ENCODE assay signal across 18 cellular contexts in the genomic region with DNA sequence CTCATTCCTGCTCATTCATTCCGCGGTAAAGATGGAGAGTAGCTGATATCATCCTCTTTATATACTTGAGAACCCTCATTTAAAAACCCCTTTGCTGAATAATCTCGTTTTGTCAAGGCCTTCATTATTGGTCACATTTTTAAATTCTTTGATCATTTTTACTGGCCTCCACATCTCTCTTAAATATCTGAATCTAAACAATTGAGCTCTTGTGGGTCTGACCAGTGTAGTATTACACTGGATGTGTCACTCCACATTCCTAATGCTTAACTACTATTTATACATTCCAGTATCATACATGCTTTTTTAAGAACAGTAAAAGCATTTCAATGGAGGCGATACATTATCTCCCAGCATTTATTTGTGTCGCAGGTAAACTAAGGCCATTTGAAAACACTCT. TPM values are rescaled to one million over a fixed set of nuclear protein-coding genes. Genes with fewer than 3 reads are reported as not detected.
DNase-seq lines count a peak whose midpoint lies in the region; ATAC-seq and TF ChIP-seq lines count a peak whose summit lies in the region.
"Had no signal": no experiment of that assay in that cellular context is flagged by ENCODE, and none has a peak within 500 bp of the region (broad histone marks: within the 10 kb centered on the region; RNA-seq: fewer than 3 reads in every experiment).

No MANE protein-coding gene starts in this region.

- no peak overlapping the region for H3K27ac ChIP-seq in RWPE2 (ENCODE audit: poor library complexity, severe bottlenecking)
- H3K27ac ChIP-seq: esophagus muscularis mucosa, Peyer's patch had no signal

- intact Hi-C loops in left colon (cut with DNase I, micrococcal nuclease): no loop called here

- H3K27me3 ChIP-seq in RWPE2 (ENCODE audit: insufficient read depth, poor library complexity, severe bottlenecking): no peaks in the 10 kb centered on the region
- H3K27me3 ChIP-seq: esophagus muscularis mucosa, Peyer's patch had no signal

- no peaks in the 10 kb centered on the region for H3K36me3 ChIP-seq in RWPE2 (ENCODE audit: low read depth)
- H3K36me3 ChIP-seq: esophagus muscularis mucosa, Peyer's patch had no signal

- no peak overlapping the region for H3K4me3 ChIP-seq in RWPE2 (ENCODE audit: severe bottlenecking)
- H3K4me3 ChIP-seq: esophagus muscularis mucosa, Peyer's patch had no signal

- no peak for TF ChIP-seq CTCF in RWPE2 (IDR thresholded peaks at IDR 0.05; ENCODE audit: poor library complexity, severe bottlenecking)

- peak; percentile 14 for DNase-seq in GM03348 (ENCODE audit: low spot score)
- no peak for DNase-seq in RWPE2 (ENCODE audit: low spot score)
- DNase-seq in fibroblast of gingiva (ENCODE audit: low read depth): peak; percentile 47
- DNase-seq in non-pigmented ciliary epithelial cell (ENCODE audit: low read depth): peak; percentile 62
- no peak for DNase-seq in DMS 273 treated with DMSO at 0.1 percent for 48 hours (lab: John Stamatoyannopoulos, UW)
- DNase-seq in left colon: no peak
- DNase-seq: GF-D8; immature natural killer cell; naive thymus-derived CD4-positive, alpha-beta T cell; NCI-H1417 treated with DMSO at 0.1 percent for 48 hours; NCI-H524 treated with DMSO at 0.1 percent for 48 hours; Peyer's patch; substantia nigra; T-helper 9 cell had no signal

- H3K4me1 ChIP-seq in RWPE2 (ENCODE audit: insufficient read depth, poor library complexity, severe bottlenecking): peaks cover 4% of the 10 kb centered on the region
- H3K4me1 ChIP-seq: esophagus muscularis mucosa, Peyer's patch had no signal

- peak; percentile 93 for ATAC-seq in RWPE2 (ENCODE audit: low read depth)
- no peak for ATAC-seq in left colon
- ATAC-seq in GM18870 (IDR thresholded peaks at IDR 0.05; ENCODE audit: unreplicated experiment): no peak
- ATAC-seq in HG03565 (IDR thresholded peaks at IDR 0.05; ENCODE audit: unreplicated experiment): no peak
- ATAC-seq: naive thymus-derived CD4-positive, alpha-beta T cell had no signal

- no peaks in the 10 kb centered on the region for H3K9me3 ChIP-seq in RWPE2 (ENCODE audit: severe bottlenecking)
- H3K9me3 ChIP-seq: esophagus muscularis mucosa, Peyer's patch had no signal

RNA-seq across cellular contexts. Expression of gene PRPS1L1, which starts 12.6 kb away (rescaled TPM):
- not detected for total RNA-seq in left colon
- total RNA-seq: esophagus muscularis mucosa; naive thymus-derived CD4-positive, alpha-beta T cell; Peyer's patch; skeletal muscle tissue had no signal

Comparison
In these comparisons a context has a peak if more than half of its experiments do, and no peak if none do; other contexts are left out.
1. DNase-seq: peak in GM03348 (single experiment), fibroblast of gingiva (single experiment) and non-pigmented ciliary epithelial cell (single experiment); none in RWPE2 (single experiment), DMS 273 treated with DMSO at 0.1 percent for 48 hours (single experiment) and left colon (0 of 2).